1 cellular context compared by ENCODE assay signal in the genomic region with DNA sequence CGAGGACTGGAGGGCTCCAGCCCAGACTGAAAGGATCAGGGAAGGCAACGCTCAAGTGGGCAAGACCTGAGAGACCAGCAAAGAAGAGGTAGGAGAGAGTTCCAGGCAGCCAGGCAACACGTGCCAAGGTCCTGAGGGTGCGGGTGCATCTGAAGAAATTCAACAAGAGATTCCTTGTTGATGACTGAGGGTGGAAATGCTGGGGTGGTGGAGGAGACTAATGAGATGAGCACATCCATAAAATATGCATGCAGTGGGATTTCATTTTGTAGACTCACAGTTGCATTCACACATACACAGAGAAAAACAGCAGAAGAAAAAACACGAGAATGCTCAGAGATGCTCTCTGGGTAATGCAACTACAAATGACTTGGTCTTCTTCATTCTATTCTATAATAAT.
TF ChIP-seq lines count a peak whose summit lies in the region.

No MANE protein-coding gene starts in this region.

TF ChIP-seq in IMR-90, 13 proteins besides CTCF, POLR2A, EP300 and RAD21:
- TF ChIP-seq BHLHE40 (IDR thresholded peaks at IDR 0.05; ENCODE audit: low read depth, low read length) (peak; percentile 98), CHD1 (IDR thresholded peaks at IDR 0.05; ENCODE audit: low read depth, low read length) (no peak), CEBPB (IDR thresholded peaks at IDR 0.05; ENCODE audit: low read depth, low read length) (peak; percentile 55; the same call in 1 of the 2 replicates), RCOR1 (IDR thresholded peaks at IDR 0.05; ENCODE audit: insufficient replicate concordance, low read length) (no peak), MAFK (IDR thresholded peaks at IDR 0.05; ENCODE audit: low read depth, low read length) (peak; percentile 18; the same call in 1 of the 2 replicates), SMC3 (IDR thresholded peaks at IDR 0.05; ENCODE audit: low read depth, low read length) (no peak), FOS (IDR thresholded peaks at IDR 0.05; ENCODE audit: low read depth, low read length) (peak; percentile 56; the same call in 1 of the 2 replicates), MAZ (IDR thresholded peaks at IDR 0.05; ENCODE audit: borderline replicate concordance, low read depth, low read length) (0 out of 2 replicates have a peak, but pooled peaks have one; percentile 18), MXI1 (IDR thresholded peaks at IDR 0.05; ENCODE audit: borderline replicate concordance, low read depth, low read length) (no peak), RFX5 (IDR thresholded peaks at IDR 0.05; ENCODE audit: low read depth, low read length) (no peak), NFE2L2 (IDR thresholded peaks at IDR 0.05; ENCODE audit: low read depth, low read length) (no peak)
- TF ChIP-seq, protein P1, sequence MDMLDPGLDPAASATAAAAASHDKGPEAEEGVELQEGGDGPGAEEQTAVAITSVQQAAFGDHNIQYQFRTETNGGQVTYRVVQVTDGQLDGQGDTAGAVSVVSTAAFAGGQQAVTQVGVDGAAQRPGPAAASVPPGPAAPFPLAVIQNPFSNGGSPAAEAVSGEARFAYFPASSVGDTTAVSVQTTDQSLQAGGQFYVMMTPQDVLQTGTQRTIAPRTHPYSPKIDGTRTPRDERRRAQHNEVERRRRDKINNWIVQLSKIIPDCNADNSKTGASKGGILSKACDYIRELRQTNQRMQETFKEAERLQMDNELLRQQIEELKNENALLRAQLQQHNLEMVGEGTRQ (IDR thresholded peaks at IDR 0.05; ENCODE audit: low read depth, low read length), result peak; percentile 77
- TF ChIP-seq, protein P2, sequence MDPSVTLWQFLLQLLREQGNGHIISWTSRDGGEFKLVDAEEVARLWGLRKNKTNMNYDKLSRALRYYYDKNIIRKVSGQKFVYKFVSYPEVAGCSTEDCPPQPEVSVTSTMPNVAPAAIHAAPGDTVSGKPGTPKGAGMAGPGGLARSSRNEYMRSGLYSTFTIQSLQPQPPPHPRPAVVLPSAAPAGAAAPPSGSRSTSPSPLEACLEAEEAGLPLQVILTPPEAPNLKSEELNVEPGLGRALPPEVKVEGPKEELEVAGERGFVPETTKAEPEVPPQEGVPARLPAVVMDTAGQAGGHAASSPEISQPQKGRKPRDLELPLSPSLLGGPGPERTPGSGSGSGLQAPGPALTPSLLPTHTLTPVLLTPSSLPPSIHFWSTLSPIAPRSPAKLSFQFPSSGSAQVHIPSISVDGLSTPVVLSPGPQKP (IDR thresholded peaks at IDR 0.05; ENCODE audit: borderline replicate concordance, low read depth, low read length), result no peak
